Comparison of ENCODE assay signal across 1 cellular context in the genomic region with DNA sequence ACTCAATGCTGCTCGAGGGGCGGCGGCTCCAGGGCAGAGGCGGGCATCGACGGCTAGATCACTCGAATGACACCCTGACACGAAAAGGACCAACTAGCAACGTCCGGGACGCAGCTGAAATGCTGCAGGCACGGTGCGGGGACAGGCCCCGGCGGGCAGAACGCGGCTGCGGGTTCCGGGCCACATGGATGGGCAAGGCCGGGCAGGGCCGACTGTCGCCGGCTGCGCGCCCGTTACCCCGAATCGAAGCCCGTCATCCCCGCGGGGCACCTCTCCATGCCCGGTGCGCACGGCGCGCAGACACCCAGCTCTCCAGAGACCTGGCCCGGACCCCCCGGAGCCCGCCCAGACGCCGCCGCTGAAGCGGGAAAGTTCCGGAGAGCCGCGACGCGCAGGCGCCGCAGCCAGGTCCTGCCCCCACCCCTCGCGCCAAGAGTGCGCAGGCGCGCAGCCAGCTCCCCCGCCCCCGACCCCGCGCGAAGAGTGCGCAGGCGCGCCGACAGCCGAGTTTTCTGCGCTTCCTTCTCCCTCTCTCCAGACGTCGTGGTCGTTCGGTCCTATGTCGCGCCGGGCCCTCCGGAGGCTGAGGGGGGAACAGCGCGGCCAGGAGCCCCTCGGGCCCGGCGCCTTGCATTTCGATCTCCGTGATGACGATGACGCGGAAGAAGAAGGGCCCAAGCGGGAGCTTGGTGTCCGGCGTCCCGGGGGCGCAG.
TF ChIP-seq lines count a peak whose summit lies in the region.

A gene with protein sequence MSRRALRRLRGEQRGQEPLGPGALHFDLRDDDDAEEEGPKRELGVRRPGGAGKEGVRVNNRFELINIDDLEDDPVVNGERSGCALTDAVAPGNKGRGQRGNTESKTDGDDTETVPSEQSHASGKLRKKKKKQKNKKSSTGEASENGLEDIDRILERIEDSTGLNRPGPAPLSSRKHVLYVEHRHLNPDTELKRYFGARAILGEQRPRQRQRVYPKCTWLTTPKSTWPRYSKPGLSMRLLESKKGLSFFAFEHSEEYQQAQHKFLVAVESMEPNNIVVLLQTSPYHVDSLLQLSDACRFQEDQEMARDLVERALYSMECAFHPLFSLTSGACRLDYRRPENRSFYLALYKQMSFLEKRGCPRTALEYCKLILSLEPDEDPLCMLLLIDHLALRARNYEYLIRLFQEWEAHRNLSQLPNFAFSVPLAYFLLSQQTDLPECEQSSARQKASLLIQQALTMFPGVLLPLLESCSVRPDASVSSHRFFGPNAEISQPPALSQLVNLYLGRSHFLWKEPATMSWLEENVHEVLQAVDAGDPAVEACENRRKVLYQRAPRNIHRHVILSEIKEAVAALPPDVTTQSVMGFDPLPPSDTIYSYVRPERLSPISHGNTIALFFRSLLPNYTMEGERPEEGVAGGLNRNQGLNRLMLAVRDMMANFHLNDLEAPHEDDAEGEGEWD (plus strand): TSS at position 484 of the 713 bp plus-strand sequence. CDS start 76 bp downstream, at position 560.

TF ChIP-seq in HepG2, 621 proteins besides CTCF, POLR2A, EP300 and RAD21 (continued from another document and continues in another):
- TF ChIP-seq ZNF3 (CRISPR knock-in tag; IDR thresholded peaks at IDR 0.05) (0 out of 2 replicates have a peak, but pooled peaks have one; percentile 38), ATF7-NPFF (CRISPR knock-in tag; IDR thresholded peaks at IDR 0.05; ENCODE audit: low read depth) (peak; percentile 97), MZF1 (CRISPR knock-in tag; IDR thresholded peaks at IDR 0.05; ENCODE audit: borderline replicate concordance) (no peak), ZUFSP (CRISPR knock-in tag; IDR thresholded peaks at IDR 0.05; ENCODE audit: borderline replicate concordance) (no peak), NKX3-1 (CRISPR knock-in tag; IDR thresholded peaks at IDR 0.05) (peak; percentile 96), U2AF1 (optimal IDR thresholded peaks at IDR 0.05; ENCODE audit: low read depth, low read length) (no peak), THAP11 (CRISPR knock-in tag; IDR thresholded peaks at IDR 0.05) (no peak; the same call in 1 of the 2 replicates), MAX (IDR thresholded peaks at IDR 0.05) (peak; percentile 91), ZNF256 (CRISPR knock-in tag; conservative IDR thresholded peaks at IDR 0.05) (peak; percentile 96), ZNF274 (CRISPR knock-in tag; IDR thresholded peaks at IDR 0.05) (peak; percentile 86), ZNF275 (CRISPR knock-in tag; IDR thresholded peaks at IDR 0.05; ENCODE audit: borderline replicate concordance) (peak; percentile 97), SMC3 (IDR thresholded peaks at IDR 0.05; ENCODE audit: low read length) (no peak), TGIF2 (CRISPR knock-in tag; IDR thresholded peaks at IDR 0.05) (no peak; the same call in 1 of the 2 replicates), ZNF224 (CRISPR knock-in tag; IDR thresholded peaks at IDR 0.05) (peak; percentile 100), SNAI1 (CRISPR knock-in tag; IDR thresholded peaks at IDR 0.05; ENCODE audit: borderline replicate concordance) (peak; percentile 95; the same call in 1 of the 2 replicates), IKZF1 (IDR thresholded peaks at IDR 0.05) (no peak), POGZ (CRISPR knock-in tag; IDR thresholded peaks at IDR 0.05) (no peak; the same call in 1 of the 2 replicates), NFKBIZ (CRISPR knock-in tag; IDR thresholded peaks at IDR 0.05) (0 out of 2 replicates have a peak, but pooled peaks have one; percentile 18), ZNF775 (CRISPR knock-in tag; IDR thresholded peaks at IDR 0.05; ENCODE audit: borderline replicate concordance) (peak; percentile 15; the same call in 1 of the 2 replicates), RFXAP (CRISPR knock-in tag; IDR thresholded peaks at IDR 0.05; ENCODE audit: borderline replicate concordance) (peak; percentile 90), FUBP1 (CRISPR knock-in tag; IDR thresholded peaks at IDR 0.05; ENCODE audit: borderline replicate concordance) (peak; percentile 92; the same call in 1 of the 2 replicates), ZNF180 (CRISPR knock-in tag; IDR thresholded peaks at IDR 0.05; ENCODE audit: borderline replicate concordance, low read depth) (peak; percentile 87; the same call in 1 of the 2 replicates), RFX5 (IDR thresholded peaks at IDR 0.05; ENCODE audit: low read depth, low read length) (no peak), NR3C1 (CRISPR knock-in tag; IDR thresholded peaks at IDR 0.05) (no peak)
- TF ChIP-seq, protein P1, sequence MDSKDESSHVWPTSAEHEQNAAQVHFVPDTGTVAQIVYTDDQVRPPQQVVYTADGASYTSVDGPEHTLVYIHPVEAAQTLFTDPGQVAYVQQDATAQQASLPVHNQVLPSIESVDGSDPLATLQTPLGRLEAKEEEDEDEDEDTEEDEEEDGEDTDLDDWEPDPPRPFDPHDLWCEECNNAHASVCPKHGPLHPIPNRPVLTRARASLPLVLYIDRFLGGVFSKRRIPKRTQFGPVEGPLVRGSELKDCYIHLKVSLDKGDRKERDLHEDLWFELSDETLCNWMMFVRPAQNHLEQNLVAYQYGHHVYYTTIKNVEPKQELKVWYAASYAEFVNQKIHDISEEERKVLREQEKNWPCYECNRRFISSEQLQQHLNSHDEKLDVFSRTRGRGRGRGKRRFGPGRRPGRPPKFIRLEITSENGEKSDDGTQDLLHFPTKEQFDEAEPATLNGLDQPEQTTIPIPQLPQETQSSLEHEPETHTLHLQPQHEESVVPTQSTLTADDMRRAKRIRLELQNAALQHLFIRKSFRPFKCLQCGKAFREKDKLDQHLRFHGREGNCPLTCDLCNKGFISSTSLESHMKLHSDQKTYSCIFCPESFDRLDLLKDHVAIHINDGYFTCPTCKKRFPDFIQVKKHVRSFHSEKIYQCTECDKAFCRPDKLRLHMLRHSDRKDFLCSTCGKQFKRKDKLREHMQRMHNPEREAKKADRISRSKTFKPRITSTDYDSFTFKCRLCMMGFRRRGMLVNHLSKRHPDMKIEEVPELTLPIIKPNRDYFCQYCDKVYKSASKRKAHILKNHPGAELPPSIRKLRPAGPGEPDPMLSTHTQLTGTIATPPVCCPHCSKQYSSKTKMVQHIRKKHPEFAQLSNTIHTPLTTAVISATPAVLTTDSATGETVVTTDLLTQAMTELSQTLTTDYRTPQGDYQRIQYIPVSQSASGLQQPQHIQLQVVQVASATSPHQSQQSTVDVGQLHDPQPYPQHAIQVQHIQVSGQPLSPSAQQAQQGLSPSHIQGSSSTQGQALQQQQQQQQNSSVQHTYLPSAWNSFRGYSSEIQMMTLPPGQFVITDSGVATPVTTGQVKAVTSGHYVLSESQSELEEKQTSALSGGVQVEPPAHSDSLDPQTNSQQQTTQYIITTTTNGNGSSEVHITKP (CRISPR knock-in tag; IDR thresholded peaks at IDR 0.05; ENCODE audit: low read depth) = no peak; the same call in 1 of the 2 replicates
- TF ChIP-seq, protein P2, sequence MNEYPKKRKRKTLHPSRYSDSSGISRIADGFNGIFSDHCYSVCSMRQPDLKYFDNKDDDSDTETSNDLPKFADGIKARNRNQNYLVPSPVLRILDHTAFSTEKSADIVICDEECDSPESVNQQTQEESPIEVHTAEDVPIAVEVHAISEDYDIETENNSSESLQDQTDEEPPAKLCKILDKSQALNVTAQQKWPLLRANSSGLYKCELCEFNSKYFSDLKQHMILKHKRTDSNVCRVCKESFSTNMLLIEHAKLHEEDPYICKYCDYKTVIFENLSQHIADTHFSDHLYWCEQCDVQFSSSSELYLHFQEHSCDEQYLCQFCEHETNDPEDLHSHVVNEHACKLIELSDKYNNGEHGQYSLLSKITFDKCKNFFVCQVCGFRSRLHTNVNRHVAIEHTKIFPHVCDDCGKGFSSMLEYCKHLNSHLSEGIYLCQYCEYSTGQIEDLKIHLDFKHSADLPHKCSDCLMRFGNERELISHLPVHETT (CRISPR knock-in tag; conservative IDR thresholded peaks at IDR 0.05) = peak; percentile 59; the same call in 1 of the 2 replicates
- TF ChIP-seq, protein P3, sequence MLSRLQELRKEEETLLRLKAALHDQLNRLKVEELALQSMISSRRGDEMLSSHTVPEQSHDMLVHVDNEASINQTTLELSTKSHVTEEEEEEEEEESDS (CRISPR knock-in tag; IDR thresholded peaks at IDR 0.05; ENCODE audit: borderline replicate concordance) = no peak
- TF ChIP-seq, protein P4, sequence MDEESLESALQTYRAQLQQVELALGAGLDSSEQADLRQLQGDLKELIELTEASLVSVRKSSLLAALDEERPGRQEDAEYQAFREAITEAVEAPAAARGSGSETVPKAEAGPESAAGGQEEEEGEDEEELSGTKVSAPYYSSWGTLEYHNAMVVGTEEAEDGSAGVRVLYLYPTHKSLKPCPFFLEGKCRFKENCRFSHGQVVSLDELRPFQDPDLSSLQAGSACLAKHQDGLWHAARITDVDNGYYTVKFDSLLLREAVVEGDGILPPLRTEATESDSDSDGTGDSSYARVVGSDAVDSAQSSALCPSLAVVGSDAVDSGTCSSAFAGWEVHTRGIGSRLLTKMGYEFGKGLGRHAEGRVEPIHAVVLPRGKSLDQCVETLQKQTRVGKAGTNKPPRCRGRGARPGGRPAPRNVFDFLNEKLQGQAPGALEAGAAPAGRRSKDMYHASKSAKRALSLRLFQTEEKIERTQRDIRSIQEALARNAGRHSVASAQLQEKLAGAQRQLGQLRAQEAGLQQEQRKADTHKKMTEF (CRISPR knock-in tag; IDR thresholded peaks at IDR 0.05) = peak; percentile 86
